Comparison of ENCODE assay signal across 8 cellular contexts in genomic region chr17:39209317-39210092, GRCh38. TPM values are rescaled to one million over a fixed set of nuclear protein-coding genes. Genes with fewer than 3 reads are reported as not detected.
DNase-seq lines count a peak whose midpoint lies in the region; ATAC-seq and TF ChIP-seq lines count a peak whose summit lies in the region.

No MANE protein-coding gene starts in this region.

- H3K36me3 ChIP-seq in ectodermal cell (ENCODE audit: control insufficient read depth, insufficient read depth, low read length) (peaks cover 8% of the 10 kb centered on the region), mesodermal cell (ENCODE audit: control insufficient read depth, insufficient read depth, low read length) (peaks cover 8% of the 10 kb centered on the region)

- H3K4me1 ChIP-seq in ectodermal cell (ENCODE audit: control insufficient read depth, insufficient read depth, low read length) (peaks cover 22% of the 10 kb centered on the region), mesodermal cell (ENCODE audit: control insufficient read depth, insufficient read depth, low read length, poor library complexity, severe bottlenecking) (peaks cover 9% of the 10 kb centered on the region)

- H3K4me3 ChIP-seq in ectodermal cell (ENCODE audit: insufficient read depth, low read depth, low read length) (peak overlapping the region; percentile 18), mesodermal cell (ENCODE audit: extremely low read depth, insufficient read depth, low read length, poor library complexity, severe bottlenecking) (peak overlapping the region; percentile 8)

- H3K4me1 Mint-ChIP-seq in activated CD8-positive, alpha-beta T cell treated with anti-CD3 and anti-CD28 coated beads for 36 hours (ENCODE audit: low read depth): peaks cover 38% of the 10 kb centered on the region

- DNase-seq in NOMO-1 (lab: John Stamatoyannopoulos, UW; ENCODE audit: unreplicated experiment in 2 of 2) (peak; percentile 28 to 31), NOMO-1 treated with dmso at 0.1 percent for 144 hours (lab: John Stamatoyannopoulos, UW; ENCODE audit: unreplicated experiment) (no peak), NCI-H1105 treated with DMSO at 0.1 percent for 48 hours (lab: John Stamatoyannopoulos, UW) (no peak)
- DNase-seq in activated CD8-positive, alpha-beta T cell treated with anti-CD3 and anti-CD28 coated beads for 36 hours: peak; percentile 92
- peak; percentile 38 for DNase-seq in stimulated activated CD8-positive, alpha-beta memory T cell treated with anti-CD3 and anti-CD28 coated beads, Interleukin-15, amount 100 ng/mL, for 24 hours (ENCODE audit: low read depth)

- peak overlapping the region; percentile 44 for H3K4me3 Mint-ChIP-seq in activated CD8-positive, alpha-beta T cell treated with anti-CD3 and anti-CD28 coated beads for 36 hours

- no peaks in the 10 kb centered on the region for H3K27me3 Mint-ChIP-seq in activated CD8-positive, alpha-beta T cell treated with anti-CD3 and anti-CD28 coated beads for 36 hours

- POLR2A ChIA-PET in activated CD8-positive, alpha-beta T cell treated with anti-CD3 and anti-CD28 coated beads for 36 hours (lab: Charles Lee): interaction anchor here (1.3 to 2.8 kb wide), 8 partner anchors 9 to 57 kb away, joined by 3 to 16 read pairs (median 6); partner anchors contain the start of gene RPL19

- WGBS in ectodermal cell, 2 experiments: 9 to 11% methylated on average over 39 of the region's 39 CpGs
- WGBS in mesodermal cell (ENCODE audit: insufficient coverage in 2 of 2), 2 experiments: 11 to 13% methylated on average over 28 to 32 of the region's 39 CpGs

- TF ChIP-seq CTCF in activated CD8-positive, alpha-beta T cell treated with anti-CD3 and anti-CD28 coated beads for 36 hours (IDR thresholded peaks at IDR 0.05): no peak

- ATAC-seq in activated CD8-positive, alpha-beta T cell treated with anti-CD3 and anti-CD28 coated beads for 36 hours: peak; percentile 86
- no peak for ATAC-seq in HG02970 (IDR thresholded peaks at IDR 0.05; ENCODE audit: low FRiP score, unreplicated experiment)

- CTCF ChIA-PET in activated CD8-positive, alpha-beta T cell treated with anti-CD3 and anti-CD28 coated beads for 36 hours (lab: Charles Lee): interaction anchor here (1.0 to 27.4 kb wide), 7 partner anchors 9 to 226 kb away, joined by 3 to 516 read pairs (median 23); partner anchors contain the start of genes ARL5C, RPL19 and STAC2

- H3K27ac ChIP-seq in ectodermal cell (ENCODE audit: insufficient read depth, low read depth, low read length, poor library complexity, severe bottlenecking) (no peak overlapping the region), mesodermal cell (ENCODE audit: low read depth, low read length, severe bottlenecking) (no peak overlapping the region)

- intact Hi-C loops in activated CD8-positive, alpha-beta T cell treated with anti-CD3 and anti-CD28 coated beads for 36 hours (cut with micrococcal nuclease): loop anchor here (10.0 kb wide), 1 partner anchor 195 kb away; the partner anchor contains the start of gene FBXL20

- peaks cover 7% of the 10 kb centered on the region for H3K36me3 Mint-ChIP-seq in activated CD8-positive, alpha-beta T cell treated with anti-CD3 and anti-CD28 coated beads for 36 hours (ENCODE audit: low read depth)

- H3K27ac Mint-ChIP-seq in activated CD8-positive, alpha-beta T cell treated with anti-CD3 and anti-CD28 coated beads for 36 hours: peak overlapping the region; percentile 77

- no peaks in the 10 kb centered on the region for H3K9me3 ChIP-seq in ectodermal cell (ENCODE audit: control insufficient read depth, low read length)
- no peaks in the 10 kb centered on the region for H3K9me3 ChIP-seq in mesodermal cell (ENCODE audit: control insufficient read depth, low read length)

- peaks cover 25% of the 10 kb centered on the region for H3K27me3 ChIP-seq in ectodermal cell (ENCODE audit: control insufficient read depth, insufficient read depth, low read length, poor library complexity, severe bottlenecking)

- H3K9me3 Mint-ChIP-seq in activated CD8-positive, alpha-beta T cell treated with anti-CD3 and anti-CD28 coated beads for 36 hours: no peaks in the 10 kb centered on the region

RNA-seq across cellular contexts. Expression of gene RPL19, which starts 9.4 kb away (rescaled TPM):
- total RNA-seq in activated CD8-positive, alpha-beta T cell treated with anti-CD3 and anti-CD28 coated beads for 36 hours: 1,000 to 10,000 TPM; 3,130 to 3,175 TPM
- polyA plus RNA-seq in ectodermal cell (2013, experiment 1 of 4): 2,712 TPM
- 2,640 TPM for polyA plus RNA-seq in ectodermal cell (2013, experiment 2 of 4)
- polyA plus RNA-seq in ectodermal cell (2013, experiment 3 of 4): 3,021 TPM
- 3,411 TPM for polyA plus RNA-seq in ectodermal cell (2013, experiment 4 of 4)
- polyA plus RNA-seq in mesodermal cell (2013, experiment 1 of 2): 2,740 TPM
- polyA plus RNA-seq in mesodermal cell (2013, experiment 2 of 2): 2,504 TPM

RNA-seq across cellular contexts. Expression of gene CACNB1, which starts 12.0 kb away (rescaled TPM):
- total RNA-seq in activated CD8-positive, alpha-beta T cell treated with anti-CD3 and anti-CD28 coated beads for 36 hours: 10 to 100 TPM; 13.1 to 14.2 TPM
- 13.6 TPM for polyA plus RNA-seq in ectodermal cell (2013, experiment 1 of 4)
- polyA plus RNA-seq in ectodermal cell (2013, experiment 2 of 4): 9.2 TPM
- polyA plus RNA-seq in ectodermal cell (2013, experiment 3 of 4): 7.6 TPM
- 10.2 TPM for polyA plus RNA-seq in ectodermal cell (2013, experiment 4 of 4)
- polyA plus RNA-seq in mesodermal cell (2013, experiment 1 of 2): 10.4 TPM
- polyA plus RNA-seq in mesodermal cell (2013, experiment 2 of 2): 6.7 TPM

RNA-seq across cellular contexts. Expression of gene STAC2, which starts 16.2 kb away (rescaled TPM):
- total RNA-seq in activated CD8-positive, alpha-beta T cell treated with anti-CD3 and anti-CD28 coated beads for 36 hours: under 1 TPM; 0.47 to 0.56 TPM
- polyA plus RNA-seq in ectodermal cell (2013, experiment 1 of 4): 0.83 TPM
- 0.84 TPM for polyA plus RNA-seq in ectodermal cell (2013, experiment 2 of 4)
- 1.0 TPM for polyA plus RNA-seq in ectodermal cell (2013, experiment 3 of 4)
- 0.81 TPM for polyA plus RNA-seq in ectodermal cell (2013, experiment 4 of 4)
- 1.3 TPM for polyA plus RNA-seq in mesodermal cell (2013, experiment 1 of 2)
- polyA plus RNA-seq in mesodermal cell (2013, experiment 2 of 2): 0.81 TPM

RNA-seq across cellular contexts. Expression of gene ARL5C, which starts 43.5 kb away (rescaled TPM):
- total RNA-seq in activated CD8-positive, alpha-beta T cell treated with anti-CD3 and anti-CD28 coated beads for 36 hours: not detected
- not detected for polyA plus RNA-seq in ectodermal cell (2013, experiment 1 of 4)
- polyA plus RNA-seq in ectodermal cell (2013, experiment 2 of 4): not detected
- not detected for polyA plus RNA-seq in ectodermal cell (2013, experiment 3 of 4)
- not detected for polyA plus RNA-seq in ectodermal cell (2013, experiment 4 of 4)
- polyA plus RNA-seq in mesodermal cell (2013, experiment 1 of 2): not detected
- polyA plus RNA-seq in mesodermal cell (2013, experiment 2 of 2): not detected

RNA-seq across cellular contexts. Expression of gene PLXDC1, which starts 58.1 kb away (rescaled TPM):
- total RNA-seq in activated CD8-positive, alpha-beta T cell treated with anti-CD3 and anti-CD28 coated beads for 36 hours: 1 to 10 TPM; 1.7 to 2.4 TPM
- polyA plus RNA-seq in ectodermal cell (2013, experiment 1 of 4): 0.93 TPM
- polyA plus RNA-seq in ectodermal cell (2013, experiment 2 of 4): 0.59 TPM
- 0.85 TPM for polyA plus RNA-seq in ectodermal cell (2013, experiment 3 of 4)
- 2.8 TPM for polyA plus RNA-seq in ectodermal cell (2013, experiment 4 of 4)
- 1.6 TPM for polyA plus RNA-seq in mesodermal cell (2013, experiment 1 of 2)
- 1.2 TPM for polyA plus RNA-seq in mesodermal cell (2013, experiment 2 of 2)

Comparison
In these comparisons a context has a peak if more than half of its experiments do, and no peak if none do; other contexts are left out.
1. DNase-seq: peak in NOMO-1 (2 of 2), activated CD8-positive, alpha-beta T cell treated with anti-CD3 and anti-CD28 coated beads for 36 hours (single experiment) and stimulated activated CD8-positive, alpha-beta memory T cell treated with anti-CD3 and anti-CD28 coated beads, Interleukin-15, amount 100 ng/mL, for 24 hours (single experiment); none in NOMO-1 treated with dmso at 0.1 percent for 144 hours (single experiment) and NCI-H1105 treated with DMSO at 0.1 percent for 48 hours (single experiment).